Comparison of ENCODE assay signal across 16 cellular contexts in the genomic region with DNA sequence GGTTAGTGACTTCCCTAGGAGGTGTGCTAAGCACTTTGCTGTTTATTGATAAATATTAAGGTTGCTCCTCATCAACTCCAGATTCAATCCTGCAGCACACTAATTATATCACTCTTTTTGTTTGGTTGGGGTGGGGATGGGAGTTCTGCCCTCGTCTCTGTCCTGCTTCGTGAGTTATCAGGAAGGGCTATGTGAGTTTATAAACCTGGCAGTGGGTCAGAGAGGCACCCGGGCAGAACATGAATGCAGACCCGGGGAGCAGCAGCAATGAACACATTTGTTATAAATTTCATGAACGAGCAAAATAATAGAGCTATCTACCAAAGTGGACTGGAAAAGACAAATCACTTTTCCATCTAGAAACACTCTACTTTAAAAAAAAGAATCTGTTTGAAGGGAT.
DNase-seq lines count a peak whose midpoint lies in the region; ATAC-seq and TF ChIP-seq lines count a peak whose summit lies in the region.
"Had no signal": no experiment of that assay in that cellular context is flagged by ENCODE, and none has a peak within 500 bp of the region (broad histone marks: within the 10 kb centered on the region; RNA-seq: fewer than 3 reads in every experiment).

No MANE protein-coding gene starts in this region.

- H3K9ac ChIP-seq in KMS-11 = no peak overlapping the region
- peak overlapping the region; percentile 13; the same call in 1 of the 2 replicates for H3K9ac ChIP-seq in iPS-20b (ENCODE audit: low read depth, low read length)
- no peak overlapping the region for H3K9ac ChIP-seq in neural progenitor cell

- peaks cover 27% of the 10 kb centered on the region for H3F3A ChIP-seq in neural progenitor cell (ENCODE audit: low read depth)

- DNase-seq in NCI-H1105 treated with DMSO at 0.1 percent for 48 hours (lab: John Stamatoyannopoulos, UW) (peak; percentile 30), NCI-H1105 (lab: John Stamatoyannopoulos, UW) (no peak), neural progenitor cell (ENCODE audit: low spot score) (no peak)
- no peak for DNase-seq in activated CD8-positive, alpha-beta memory T cell treated with anti-CD3 and anti-CD28 coated beads, Interleukin-2, amount 50 U/mL, for 4 hours
- DNase-seq: CD8-positive, alpha-beta T cell; DMS79; NCI-H1092; NCI-H187; OCI-M1 had no signal

- H3K27me3 ChIP-seq in KMS-11 (ENCODE audit: insufficient read depth, low read depth) (no peaks in the 10 kb centered on the region), iPS-20b (ENCODE audit: insufficient read depth, low read length) (no peaks in the 10 kb centered on the region), neural progenitor cell (no peaks in the 10 kb centered on the region)

- H4K20me1 ChIP-seq in KMS-11 (ENCODE audit: insufficient read depth) (no peaks in the 10 kb centered on the region), neural progenitor cell (ENCODE audit: low read depth) (no peaks in the 10 kb centered on the region)

- H3K4me1 ChIP-seq in KMS-11 (ENCODE audit: low read depth, poor library complexity, severe bottlenecking) (peaks cover 31% of the 10 kb centered on the region), iPS-20b (ENCODE audit: insufficient read depth, low read length) (peaks cover 19% of the 10 kb centered on the region; the same call in 1 of the 2 replicates), neural progenitor cell (peaks cover 39% of the 10 kb centered on the region)
- H3K4me1 ChIP-seq: HAP-1 had no signal

- H3K79me2 ChIP-seq in KMS-11 (ENCODE audit: insufficient read depth, low read depth) (no peaks in the 10 kb centered on the region), neural progenitor cell (ENCODE audit: low read depth) (no peaks in the 10 kb centered on the region)

- no peak for TF ChIP-seq CTCF in KMS-11 (conservative IDR thresholded peaks at IDR 0.05; ENCODE audit: low read depth, low read length)
- no peak for TF ChIP-seq CTCF in neural progenitor cell (IDR thresholded peaks at IDR 0.05)

- H3K36me3 ChIP-seq in KMS-11 (ENCODE audit: insufficient read depth) (no peaks in the 10 kb centered on the region), iPS-20b (ENCODE audit: insufficient read depth, low read depth, low read length) (no peaks in the 10 kb centered on the region), neural progenitor cell (no peaks in the 10 kb centered on the region)
- H3K36me3 ChIP-seq: HAP-1 had no signal

- H3K9me3 ChIP-seq in iPS-20b (ENCODE audit: insufficient read depth, low read depth, low read length) = no peaks in the 10 kb centered on the region
- no peaks in the 10 kb centered on the region for H3K9me3 ChIP-seq in neural progenitor cell (ENCODE audit: low read depth)
- H3K9me3 ChIP-seq: HAP-1 had no signal

- peaks cover 13% of the 10 kb centered on the region for H3K36me3 Mint-ChIP-seq in neural progenitor cell
- H3K36me3 Mint-ChIP-seq: CD8-positive, alpha-beta T cell had no signal

- H3K27me3 Mint-ChIP-seq in neural progenitor cell (ENCODE audit: insufficient read depth, low read depth) = peaks cover 7% of the 10 kb centered on the region

- no peak overlapping the region for H3K4me3 Mint-ChIP-seq in neural progenitor cell
- H3K4me3 Mint-ChIP-seq: B cell; CD8-positive, alpha-beta T cell had no signal

- H3K4me2 ChIP-seq in KMS-11 (peak overlapping the region; percentile 48; the same call in 1 of the 2 replicates), neural progenitor cell (peak overlapping the region; percentile 74)

- ATAC-seq in HG03196 (IDR thresholded peaks at IDR 0.05; ENCODE audit: unreplicated experiment) = no peak
- ATAC-seq in HG03432 (IDR thresholded peaks at IDR 0.05; ENCODE audit: unreplicated experiment) = no peak
- ATAC-seq: CD8-positive, alpha-beta T cell had no signal

- H3K4me3 ChIP-seq in KMS-11 (IDR thresholded peaks at IDR 0.05; ENCODE audit: insufficient read depth, low read depth, low read length) (no peak overlapping the region), iPS-20b (ENCODE audit: low read length) (no peak overlapping the region), neural progenitor cell (no peak overlapping the region)
- H3K4me3 ChIP-seq: HAP-1 had no signal

- no peaks in the 10 kb centered on the region for H3K9me3 Mint-ChIP-seq in neural progenitor cell
- H3K9me3 Mint-ChIP-seq: CD8-positive, alpha-beta T cell had no signal

- H3K27ac ChIP-seq in KMS-11 (no peak overlapping the region), iPS-20b (ENCODE audit: low read length) (no peak overlapping the region), neural progenitor cell (no peak overlapping the region)
- H3K27ac ChIP-seq: 22Rv1 had no signal

- H3K27ac Mint-ChIP-seq in neural progenitor cell = peak overlapping the region; percentile 5
- H3K27ac Mint-ChIP-seq: B cell; CD8-positive, alpha-beta T cell had no signal

- H2AFZ ChIP-seq in KMS-11 (ENCODE audit: low read depth) = no peak overlapping the region
- H2AFZ ChIP-seq in neural progenitor cell (replicated peaks) = no peak overlapping the region

- peaks cover 60% of the 10 kb centered on the region for H3K4me1 Mint-ChIP-seq in neural progenitor cell
- H3K4me1 Mint-ChIP-seq: B cell had no signal
